In genomic region chr7:90892213-90892612, GRCh38 we compare ENCODE assay signal across 13 cellular contexts.
DNase-seq lines count a peak whose midpoint lies in the region; ATAC-seq and TF ChIP-seq lines count a peak whose summit lies in the region.
"Had no signal": no experiment of that assay in that cellular context is flagged by ENCODE, and none has a peak within 500 bp of the region (broad histone marks: within the 10 kb centered on the region; RNA-seq: fewer than 3 reads in every experiment).

No MANE protein-coding gene starts in this region.

- no peak overlapping the region for H3K4me3 ChIP-seq in A673 (ENCODE audit: low read depth, low read length, poor library complexity, severe bottlenecking)

- ATAC-seq in GM19467 (IDR thresholded peaks at IDR 0.05; ENCODE audit: unreplicated experiment) (peak; percentile 64), HG03025 (IDR thresholded peaks at IDR 0.05; ENCODE audit: low FRiP score, unreplicated experiment) (peak; percentile 77), GM19324 (IDR thresholded peaks at IDR 0.05; ENCODE audit: low FRiP score, unreplicated experiment) (no peak)

- no peaks in the 10 kb centered on the region for H3K9me3 ChIP-seq in A673 (ENCODE audit: low read depth, low read length, poor library complexity, severe bottlenecking)

- no peaks in the 10 kb centered on the region for H3K27me3 ChIP-seq in A673 (replicated peaks; ENCODE audit: insufficient read depth, low read depth, low read length, poor library complexity)

- peaks cover 20% of the 10 kb centered on the region for H3K4me1 ChIP-seq in A673 (ENCODE audit: insufficient read depth, low read length, poor library complexity, severe bottlenecking)

- no peak overlapping the region for H3K27ac ChIP-seq in A673 (ENCODE audit: low read depth, low read length, poor library complexity, severe bottlenecking)
- H3K27ac ChIP-seq: epithelial cell of prostate had no signal

- no peaks in the 10 kb centered on the region for H3K36me3 ChIP-seq in A673 (ENCODE audit: insufficient read depth, low read length, poor library complexity, severe bottlenecking)

- POLR2A ChIA-PET in A673 (lab: Charles Lee; ENCODE audit: low non-redundant PET): no interaction called here

- CTCF ChIA-PET in A673 (lab: Charles Lee): no interaction called here

- DNase-seq in GM10266 (ENCODE audit: extremely low spot score) (peak; percentile 41), amniotic epithelial cell (ENCODE audit: low read depth) (peak; percentile 40), NCI-H1694 treated with DMSO at 0.1 percent for 48 hours (lab: John Stamatoyannopoulos, UW) (no peak), A673 (ENCODE audit: low spot score) (no peak), SHP77 (lab: John Stamatoyannopoulos, UW) (no peak)
- DNase-seq: activated CD4-positive, alpha-beta T cell treated with anti-CD3 and anti-CD28 coated beads for 1 hour; activated naive CD8-positive, alpha-beta T cell treated with anti-CD3 and anti-CD28 coated beads, Interleukin-2, amount 10 ng/mL, durations not matched to agents 7 days and 5 days; NCI-H2107; nucleus accumbens had no signal

- intact Hi-C loops in A673 (cut with micrococcal nuclease; ENCODE audit: unreplicated experiment): no loop called here

- BruUV-seq in A673 (replicated peaks; lab: Mats Ljungman, UMichigan): no TSS peak

- TF ChIP-seq CTCF in GM10266 (IDR thresholded peaks at IDR 0.05; ENCODE audit: control insufficient read depth, insufficient read depth, low read depth, missing control alignments) (no peak), A673 (conservative IDR thresholded peaks at IDR 0.05; ENCODE audit: low read depth, low read length) (no peak)

Comparison
In these comparisons a context has a peak if more than half of its experiments do, and no peak if none do; other contexts are left out.
1. DNase-seq: peak in GM10266 (single experiment) and amniotic epithelial cell (single experiment); none in NCI-H1694 treated with DMSO at 0.1 percent for 48 hours (single experiment), A673 (single experiment) and SHP77 (0 of 2).